In genomic region chr1:234528073-234528865, GRCh38 we compare ENCODE assay signal across 15 cellular contexts. TPM values are rescaled to one million over a fixed set of nuclear protein-coding genes. Genes with fewer than 3 reads are reported as not detected.
DNase-seq lines count a peak whose midpoint lies in the region; ATAC-seq and TF ChIP-seq lines count a peak whose summit lies in the region.
"Had no signal": no experiment of that assay in that cellular context is flagged by ENCODE, and none has a peak within 500 bp of the region (broad histone marks: within the 10 kb centered on the region; RNA-seq: fewer than 3 reads in every experiment).

No MANE protein-coding gene starts in this region.

- no peaks in the 10 kb centered on the region for H3K9me3 Mint-ChIP-seq in immature natural killer cell
- H3K9me3 Mint-ChIP-seq: activated CD4-positive, alpha-beta memory T cell treated with anti-CD3 and anti-CD28 coated beads for 36 hours; activated naive CD4-positive, alpha-beta T cell treated with anti-CD3 and anti-CD28 coated beads, Interleukin-2, amount 50 U/mL, for 24 hours; T-cell had no signal

- H3K27me3 ChIP-seq in mammary epithelial cell (ENCODE audit: insufficient read depth, low read length) (no peaks in the 10 kb centered on the region), mesendoderm (ENCODE audit: insufficient read depth, low read length, poor library complexity) (no peaks in the 10 kb centered on the region), upper lobe of left lung (no peaks in the 10 kb centered on the region)

- H2BK15ac ChIP-seq in mesendoderm (replicated peaks; ENCODE audit: low read depth), result no peak overlapping the region

- peaks cover 1 to 5% of the 10 kb centered on the region in 2 donors for H3K4me1 Mint-ChIP-seq in immature natural killer cell

- no peak for TF ChIP-seq POLR2A in upper lobe of left lung (IDR thresholded peaks at IDR 0.05)

- 76% methylated on average over 13 of the region's 14 CpGs for WGBS in mammary epithelial cell (ENCODE audit: low coverage, missing lambda C conversion rate)
- no CpG with 5 or more reads among the region's 14 CpGs for WGBS in mesendoderm (ENCODE audit: extremely low coverage, insufficient coverage, low lambda C conversion rate)
- WGBS in upper lobe of left lung, 2 donors, result 54 to 55% methylated on average over 14 of the region's 14 CpGs

- DNase-seq in Right ventricle myocardium superior (peak; percentile 69), cardiac septum (ENCODE audit: low spot score) (no peak), mammary epithelial cell (no peak), mesendoderm (no peak), upper lobe of left lung (no peak), SHP77 (lab: John Stamatoyannopoulos, UW) (no peak), immature natural killer cell (no peak), glomerular visceral epithelial cell (ENCODE audit: extremely low spot score) (no peak)
- DNase-seq: activated CD4-positive, alpha-beta memory T cell treated with anti-CD3 and anti-CD28 coated beads for 36 hours; foreskin fibroblast; NCI-H510A treated with DMSO at 0.1 percent for 48 hours; T-cell had no signal

- H3K9ac ChIP-seq in mammary epithelial cell (ENCODE audit: insufficient read depth, low read length) (no peak overlapping the region), mesendoderm (ENCODE audit: low read length) (no peak overlapping the region)
- H3K9ac ChIP-seq: KMS-11 had no signal

- H2BK120ac ChIP-seq in mesendoderm (ENCODE audit: low read depth, low read length), result no peak overlapping the region

- in situ Hi-C loops in mammary epithelial cell (cut with MboI; ENCODE audit: low sequenced_read_pairs in 2 of 2), result no loop called here

- dilution Hi-C loops in mammary epithelial cell (cut with HindIII; ENCODE audit: low sequenced_read_pairs), result no loop called here

- H2AK5ac ChIP-seq in mesendoderm (ENCODE audit: low read length), result peak overlapping the region; percentile 29

- no peaks in the 10 kb centered on the region for H3K36me3 Mint-ChIP-seq in immature natural killer cell
- H3K36me3 Mint-ChIP-seq: activated CD4-positive, alpha-beta memory T cell treated with anti-CD3 and anti-CD28 coated beads for 36 hours; activated naive CD4-positive, alpha-beta T cell treated with anti-CD3 and anti-CD28 coated beads, Interleukin-2, amount 50 U/mL, for 24 hours; T-cell had no signal

- H3K4me3 ChIP-seq in mammary epithelial cell (replicated peaks in 1 of 3; ENCODE audit: insufficient read depth in 1 of 3, low read depth in 2 of 3, low read length in 3 of 3) (no peak overlapping the region), mesendoderm (ENCODE audit: low read length) (no peak overlapping the region), upper lobe of left lung (no peak overlapping the region)

- TF ChIP-seq CTCF in mammary epithelial cell (conservative IDR thresholded peaks at IDR 0.05 in 1 of 2, IDR thresholded peaks at IDR 0.05 in 1 of 2; ENCODE audit: extremely low read depth in 1 of 2, insufficient read depth in 1 of 2, low read depth in 1 of 2, low read length in 2 of 2), result no peak
- TF ChIP-seq CTCF in upper lobe of left lung (IDR thresholded peaks at IDR 0.05), result no peak

- no peak overlapping the region for H3K4ac ChIP-seq in mesendoderm (ENCODE audit: low read depth, low read length)

- H3K36me3 ChIP-seq in mammary epithelial cell (ENCODE audit: insufficient read depth, low read length) (no peaks in the 10 kb centered on the region), mesendoderm (ENCODE audit: control insufficient read depth, insufficient read depth, low read length) (no peaks in the 10 kb centered on the region), upper lobe of left lung (no peaks in the 10 kb centered on the region)

- H3K9me3 ChIP-seq in mammary epithelial cell (replicated peaks; ENCODE audit: insufficient read depth, low read length) (no peaks in the 10 kb centered on the region), upper lobe of left lung (no peaks in the 10 kb centered on the region)

- H3K27me3 Mint-ChIP-seq in immature natural killer cell (ENCODE audit: low read depth in 3 of 3), result peaks cover 0 to 23% (median 3%) of the 10 kb centered on the region in 3 donors

- H2AFZ ChIP-seq in mammary epithelial cell (ENCODE audit: low read depth, low read length), result peak overlapping the region; percentile 30

- intact Hi-C loops in Right ventricle myocardium superior (cut with DNase I) (no loop called here), cardiac septum (cut with DNase I) (no loop called here), mammary epithelial cell (cut with micrococcal nuclease) (no loop called here)

- H3K4me3 Mint-ChIP-seq in immature natural killer cell, result no peak overlapping the region
- H3K4me3 Mint-ChIP-seq: activated CD4-positive, alpha-beta memory T cell treated with anti-CD3 and anti-CD28 coated beads for 36 hours; activated naive CD4-positive, alpha-beta T cell treated with anti-CD3 and anti-CD28 coated beads, Interleukin-2, amount 50 U/mL, for 24 hours; T-cell had no signal

- H3K79me2 ChIP-seq in mammary epithelial cell (ENCODE audit: insufficient read depth, low read length) (no peaks in the 10 kb centered on the region), mesendoderm (ENCODE audit: control insufficient read depth, insufficient read depth, low read length) (no peaks in the 10 kb centered on the region)

- H3K18ac ChIP-seq in mesendoderm (ENCODE audit: low read length), result no peak overlapping the region

- H4K20me1 ChIP-seq in mammary epithelial cell (ENCODE audit: insufficient read depth, low read length), result no peaks in the 10 kb centered on the region

- H3K27ac ChIP-seq in mammary epithelial cell (ENCODE audit: insufficient read depth, low read depth, low read length) (no peak overlapping the region), mesendoderm (ENCODE audit: low read depth, low read length) (no peak overlapping the region), upper lobe of left lung (peak overlapping the region in 3 of 4 donors; percentile 26 to 95 (median 51))
- H3K27ac ChIP-seq: KMS-11 had no signal

- no peak overlapping the region for H3K27ac Mint-ChIP-seq in immature natural killer cell
- H3K27ac Mint-ChIP-seq: activated CD4-positive, alpha-beta memory T cell treated with anti-CD3 and anti-CD28 coated beads for 36 hours; activated naive CD4-positive, alpha-beta T cell treated with anti-CD3 and anti-CD28 coated beads, Interleukin-2, amount 50 U/mL, for 24 hours; T-cell had no signal

- H3K4me1 ChIP-seq in mammary epithelial cell (ENCODE audit: insufficient read depth, low read length), result peaks cover 32% of the 10 kb centered on the region
- no peaks in the 10 kb centered on the region for H3K4me1 ChIP-seq in mesendoderm (ENCODE audit: control insufficient read depth, low read depth, low read length)
- H3K4me1 ChIP-seq in upper lobe of left lung, result peaks cover 49 to 74% (median 64%) of the 10 kb centered on the region in 4 donors

- H3K79me1 ChIP-seq in mesendoderm (ENCODE audit: low read length), result no peaks in the 10 kb centered on the region

- no peak overlapping the region for H3K23ac ChIP-seq in mesendoderm (ENCODE audit: low read length)

- TF ChIP-seq EP300 in upper lobe of left lung (IDR thresholded peaks at IDR 0.05), result no peak

- CTCF ChIA-PET in mammary epithelial cell (lab: Charles Lee; ENCODE audit: low non-redundant PET), result no interaction called here

- H3K56ac ChIP-seq in mesendoderm (ENCODE audit: low read length), result no peak overlapping the region

- no TSS peak for BruUV-seq in mammary epithelial cell (replicated peaks; lab: Mats Ljungman, UMichigan)

- H4K8ac ChIP-seq in mesendoderm (ENCODE audit: low read depth, low read length), result no peak overlapping the region

- H4K5ac ChIP-seq in mesendoderm (ENCODE audit: low read length), result no peak overlapping the region

- ATAC-seq in Right ventricle myocardium superior (ENCODE audit: poor library complexity), result no peak
- peak in 1 of 2 donors; percentile 4 for ATAC-seq in upper lobe of left lung (ENCODE audit: low FRiP score in 2 of 2)
- ATAC-seq: sciatic nerve, T-cell had no signal

- no peak overlapping the region for H2BK5ac ChIP-seq in mesendoderm (ENCODE audit: low read length)

- no peak overlapping the region for H3K4me2 ChIP-seq in mammary epithelial cell (ENCODE audit: insufficient read depth, low read depth, low read length)
- no peak overlapping the region for H3K4me2 ChIP-seq in mesendoderm (ENCODE audit: low read length)
- H3K4me2 ChIP-seq: KMS-11 had no signal

RNA-seq across cellular contexts. Expression of gene TARBP1, which starts 49.3 kb away (rescaled TPM):
- total RNA-seq in Right ventricle myocardium superior (9.2 TPM), cardiac septum (9.1 TPM), mammary epithelial cell (10 to 100 TPM; 16.1 to 18.0 TPM), upper lobe of left lung (10 to 100 TPM; 17.6 to 51.2 (median 25.8) TPM)
- polyA plus RNA-seq in mammary epithelial cell (17.8 TPM), immature natural killer cell (10 to 100 TPM in 1 of 3 donors, 1 to 10 TPM in 2; 4.7 to 11.1 (median 7.0) TPM)
- 32.8 TPM for polyA minus RNA-seq in mammary epithelial cell
- 10.7 TPM for polyA plus RNA-seq in mesendoderm (2013, experiment 1 of 2)
- 11.7 TPM for polyA plus RNA-seq in mesendoderm (2013, experiment 2 of 2)

Comparison
In these comparisons a context has a peak if more than half of its experiments do, and no peak if none do; other contexts are left out.
1. H3K27ac ChIP-seq: peak in upper lobe of left lung (3 of 4); none in mammary epithelial cell (single experiment) and mesendoderm (single experiment).